Comparison of ENCODE assay signal across 8 cellular contexts in genomic region chr17:40035162-40035559, GRCh38. TPM values are rescaled to one million over a fixed set of nuclear protein-coding genes. Genes with fewer than 3 reads are reported as not detected.
DNase-seq lines count a peak whose midpoint lies in the region; ATAC-seq and TF ChIP-seq lines count a peak whose summit lies in the region.

No MANE protein-coding gene starts in this region.

- H3K36me3 Mint-ChIP-seq in CD14-positive monocyte, result peaks cover 55 to 63% of the 10 kb centered on the region in 2 donors

- peak; percentile 12 for TF ChIP-seq CTCF in CD14-positive monocyte (IDR thresholded peaks at IDR 0.05)
- TF ChIP-seq CTCF in HFF-Myc (IDR thresholded peaks at IDR 0.05; ENCODE audit: low read depth, low read length, missing control alignments), result peak; percentile 83
- TF ChIP-seq CTCF in liver (IDR thresholded peaks at IDR 0.05; ENCODE audit: low read depth, low read length, missing input control), result peak; percentile 5

- ATAC-seq in GM19467 (IDR thresholded peaks at IDR 0.05; ENCODE audit: unreplicated experiment) (no peak), HG02571 (IDR thresholded peaks at IDR 0.05; ENCODE audit: unreplicated experiment) (no peak)

- H3K27ac ChIP-seq in liver (ENCODE audit: low read depth in 1 of 2, low read length in 2 of 2), result no peak overlapping the region

- peaks cover 0 to 1% (median 0%) of the 10 kb centered on the region in 3 donors for H3K27me3 Mint-ChIP-seq in CD14-positive monocyte (ENCODE audit: low read depth in 3 of 3)

- peak in 1 of 2 donors; percentile 16 for TF ChIP-seq RAD21 in liver (IDR thresholded peaks at IDR 0.05)

- WGBS in liver, result 69% methylated on average over 12 of the region's 12 CpGs

- intact Hi-C loops in CD14-positive monocyte (cut with micrococcal nuclease), result no loop called here

- H3K27ac Mint-ChIP-seq in CD14-positive monocyte, result no peak overlapping the region

- no peaks in the 10 kb centered on the region for H3K9me3 Mint-ChIP-seq in CD14-positive monocyte

- H3K9me3 ChIP-seq in adipocyte (ENCODE audit: control insufficient read depth, low read length) (no peaks in the 10 kb centered on the region), liver (ENCODE audit: control insufficient read depth in 4 of 4, low read length in 3 of 4) (no peaks in the 10 kb centered on the region)

- H3K9ac ChIP-seq in adipocyte (ENCODE audit: low read length) (peak overlapping the region; percentile 1), liver (ENCODE audit: low read depth in 1 of 2, low read length in 2 of 2) (no peak overlapping the region)

- H3K4me3 Mint-ChIP-seq in CD14-positive monocyte, result no peak overlapping the region

- peaks cover 43% of the 10 kb centered on the region for H3K36me3 ChIP-seq in adipocyte (ENCODE audit: control insufficient read depth, insufficient read depth, low read length, severe bottlenecking)
- H3K36me3 ChIP-seq in liver (ENCODE audit: control insufficient read depth in 4 of 4, insufficient read depth in 3 of 4, low read depth in 1 of 4, low read length in 3 of 4), result peaks cover 2 to 25% (median 4%) of the 10 kb centered on the region in 4 donors

- H3K4me3 ChIP-seq in HFF-Myc (replicated peaks; ENCODE audit: low read depth, low read length) (no peak overlapping the region), adipocyte (ENCODE audit: low read length) (no peak overlapping the region), liver (ENCODE audit: low read depth in 1 of 3, low read length in 3 of 3) (no peak overlapping the region)

- H3K27me3 ChIP-seq in adipocyte (replicated peaks; ENCODE audit: control insufficient read depth, insufficient read depth, low read length) (no peaks in the 10 kb centered on the region), liver (ENCODE audit: control insufficient read depth in 4 of 4, insufficient read depth in 4 of 4, low read length in 3 of 4) (no peaks in the 10 kb centered on the region)

- DNase-seq in CD14-positive monocyte (ENCODE audit: low spot score) (no peak), HFF-Myc (ENCODE audit: extremely low read depth, low read depth) (no peak), adipocyte (ENCODE audit: low read depth) (peak; percentile 35)
- no peak for DNase-seq in activated naive CD4-positive, alpha-beta T cell treated with Interleukin-2 at 50 U/mL for 16 hours
- no peak for DNase-seq in effector CD8-positive, alpha-beta T cell (lab: John Stamatoyannopoulos, UW)

- H3K4me1 ChIP-seq in adipocyte (ENCODE audit: control insufficient read depth, insufficient read depth, low read length) (peaks cover 7% of the 10 kb centered on the region), liver (ENCODE audit: control insufficient read depth in 4 of 4, insufficient read depth in 4 of 4, low read length in 3 of 4) (peaks cover 5 to 30% (median 20%) of the 10 kb centered on the region in 4 donors)

- H3K4me1 Mint-ChIP-seq in CD14-positive monocyte, result peaks cover 4% of the 10 kb centered on the region

TF ChIP-seq in liver, 16 proteins besides CTCF, POLR2A, EP300 and RAD21:
- TF ChIP-seq RXRA (IDR thresholded peaks at IDR 0.05) (no peak), YY1 (IDR thresholded peaks at IDR 0.05) (no peak), GABPA (IDR thresholded peaks at IDR 0.05 in 1 of 2, conservative IDR thresholded peaks at IDR 0.05 in 1 of 2) (no peak), MAX (IDR thresholded peaks at IDR 0.05) (no peak), HNF4A (conservative IDR thresholded peaks at IDR 0.05) (no peak), FOXA2 (IDR thresholded peaks at IDR 0.05) (no peak), ZBTB33 (IDR thresholded peaks at IDR 0.05) (no peak), NR2F2 (IDR thresholded peaks at IDR 0.05) (no peak), FOXA1 (IDR thresholded peaks at IDR 0.05) (no peak), ATF3 (IDR thresholded peaks at IDR 0.05) (no peak), TAF1 (conservative IDR thresholded peaks at IDR 0.05) (no peak), REST (IDR thresholded peaks at IDR 0.05) (no peak), SP1 (IDR thresholded peaks at IDR 0.05) (no peak), HNF4G (IDR thresholded peaks at IDR 0.05) (no peak), EGR1 (IDR thresholded peaks at IDR 0.05; ENCODE audit: low read depth in 2 of 2) (no peak)

RNA-seq across cellular contexts. Expression of gene MED24, which starts 19.0 kb away (rescaled TPM):
- polyA plus RNA-seq in CD14-positive monocyte (10 to 100 TPM; 24.9 to 34.1 TPM), liver (10 to 100 TPM; 19.2 to 27.2 TPM)
- total RNA-seq in liver, result 10 to 100 TPM; 31.0 to 37.1 TPM

RNA-seq across cellular contexts. Expression of gene CSF3, which starts 19.9 kb away (rescaled TPM):
- polyA plus RNA-seq in CD14-positive monocyte (not detected), liver (not detected)
- total RNA-seq in liver, result not detected

RNA-seq across cellular contexts. Expression of gene THRA, which starts 27.6 kb away (rescaled TPM):
- polyA plus RNA-seq in CD14-positive monocyte, result 1 to 10 TPM; 2.5 to 3.8 TPM
- 10 to 100 TPM in 1 of 2 donors, 1 to 10 TPM in 1; 8.5 to 10.3 TPM for total RNA-seq in liver
- polyA plus RNA-seq in liver, result 1 to 10 TPM; 3.2 to 6.3 TPM

RNA-seq across cellular contexts. Expression of gene PSMD3, which starts 54.6 kb away (rescaled TPM):
- 10 to 100 TPM; 48.4 to 48.8 TPM for polyA plus RNA-seq in CD14-positive monocyte
- total RNA-seq in liver, result 10 to 100 TPM; 62.3 to 80.7 TPM
- polyA plus RNA-seq in liver, result 10 to 100 TPM; 30.7 to 70.4 TPM

Comparison
In these comparisons a context has a peak if more than half of its experiments do, and no peak if none do; other contexts are left out.
1. CTCF ChIP-seq: peak in every context shown above with its lines; median percentile 83 in HFF-Myc; 12 in CD14-positive monocyte; 5 in liver.